ENCODE assay signal across 10 cellular contexts in the genomic region with DNA sequence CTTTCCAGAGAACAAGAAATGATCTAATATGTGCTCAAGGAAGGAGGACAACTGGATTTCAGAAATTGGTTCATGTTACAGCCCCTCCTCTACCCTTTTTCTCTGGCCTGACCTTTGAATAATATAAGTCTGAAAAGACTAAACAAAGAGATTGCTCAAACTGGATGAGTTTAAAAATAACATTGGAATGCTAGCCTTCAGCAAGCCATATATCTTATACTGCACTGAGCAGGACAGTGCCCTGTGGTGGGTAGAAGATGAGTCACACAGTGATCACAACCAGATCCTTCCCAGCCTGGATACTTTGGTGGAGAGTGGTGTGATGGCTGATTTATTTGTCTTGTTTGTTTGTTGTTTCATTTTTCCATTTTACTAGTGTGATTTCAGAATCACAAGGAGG. TPM values are rescaled to one million over a fixed set of nuclear protein-coding genes. Genes with fewer than 3 reads are reported as not detected.
A peak's percentile ranks its signal among the peaks of the same experiment; 100 is the strongest.
DNase-seq lines count a peak whose midpoint lies in the region; TF ChIP-seq lines count a peak whose summit lies in the region.
"Had no signal": no experiment of that assay in that cellular context is flagged by ENCODE, and none has a peak within 500 bp of the region (broad histone marks: within the 10 kb centered on the region; RNA-seq: fewer than 3 reads in every experiment).

No MANE protein-coding gene starts in this region.

- TF ChIP-seq CTCF in AG04449 (IDR thresholded peaks at IDR 0.05; ENCODE audit: insufficient read depth, low read length, missing control alignments) (no peak), nephron (IDR thresholded peaks at IDR 0.05; ENCODE audit: unreplicated experiment in 3 of 3) (no peak)

- peak; percentile 87 for DNase-seq in AG04449 (ENCODE audit: low read depth, low spot score)
- peak; percentile 50 for DNase-seq in MV-4-11 (lab: John Stamatoyannopoulos, UW)
- peak; percentile 39 for DNase-seq in epithelial cell of prostate (ENCODE audit: low read depth, low spot score)
- no peak for DNase-seq in SKM-1 (lab: John Stamatoyannopoulos, UW; ENCODE audit: unreplicated experiment)
- no peak for DNase-seq in globus pallidus (ENCODE audit: low spot score)
- no peak for DNase-seq in mesenteric fat pad (ENCODE audit: low spot score)
- DNase-seq in central memory CD4-positive, alpha-beta T cell, result no peak
- DNase-seq: CD8-positive, alpha-beta memory T cell had no signal

- POLR2A ChIA-PET in AG04449 (lab: Yijun Ruan, JAX), result no interaction called here

- H3K27ac ChIP-seq in epithelial cell of prostate, result peak overlapping the region; percentile 47
- H3K27ac ChIP-seq: neural progenitor cell had no signal

- H3K9me3 Mint-ChIP-seq in nephron, result no peaks in the 10 kb centered on the region
- H3K9me3 Mint-ChIP-seq: neural progenitor cell had no signal

- no peaks in the 10 kb centered on the region for H3K27me3 Mint-ChIP-seq in nephron (ENCODE audit: low read depth)

- H3K4me3 Mint-ChIP-seq in nephron, result peak overlapping the region in 1 of 3 experiments; percentile 65
- H3K4me3 Mint-ChIP-seq: CD8-positive, alpha-beta memory T cell; neural progenitor cell had no signal

- no peak overlapping the region for H3K4me3 ChIP-seq in AG04449 (ENCODE audit: low read depth, low read length)
- H3K4me3 ChIP-seq: neural progenitor cell had no signal

- H3K4me1 Mint-ChIP-seq in nephron, result peaks cover 68% of the 10 kb centered on the region
- H3K4me1 Mint-ChIP-seq: CD8-positive, alpha-beta memory T cell had no signal

- H3K36me3 Mint-ChIP-seq in nephron (ENCODE audit: low read depth), result no peaks in the 10 kb centered on the region
- H3K36me3 Mint-ChIP-seq: CD8-positive, alpha-beta memory T cell; neural progenitor cell had no signal

- CTCF ChIA-PET in AG04449 (lab: Yijun Ruan, JAX), result no interaction called here

- H3K27ac Mint-ChIP-seq in nephron, result peak overlapping the region; percentile 43 to 73 (median 63)
- H3K27ac Mint-ChIP-seq: CD8-positive, alpha-beta memory T cell; neural progenitor cell had no signal

RNA-seq across cellular contexts. Expression of a gene that starts 13.2 kb away (rescaled TPM):
- 120 TPM for total RNA-seq in mesenteric fat pad
- total RNA-seq: CD8-positive, alpha-beta memory T cell had no signal

Comparison
In these comparisons a context has a peak if more than half of its experiments do, and no peak if none do; other contexts are left out.
1. DNase-seq: peak in AG04449 (single experiment), MV-4-11 (single experiment) and epithelial cell of prostate (single experiment); none in SKM-1 (single experiment), globus pallidus (single experiment), mesenteric fat pad (single experiment) and central memory CD4-positive, alpha-beta T cell (single experiment).